In genomic region chr1:15389828-15390227, GRCh38 we compare ENCODE assay signal across 4 cellular contexts. TPM values are rescaled to one million over a fixed set of nuclear protein-coding genes. Genes with fewer than 3 reads are reported as not detected.
"Had no signal": no experiment of that assay in that cellular context is flagged by ENCODE, and none has a peak within 500 bp of the region (broad histone marks: within the 10 kb centered on the region; RNA-seq: fewer than 3 reads in every experiment).

No MANE protein-coding gene starts in this region.

RNA-seq across cellular contexts. Expression of gene CTRC, which starts 48.4 kb away (rescaled TPM):
- total RNA-seq: GM23248, H7, H9, HFFc6 had no signal
